18 cellular contexts compared by ENCODE assay signal in genomic region chr10:126315471-126316177, GRCh38.
DNase-seq lines count a peak whose midpoint lies in the region; ATAC-seq and TF ChIP-seq lines count a peak whose summit lies in the region.
"Had no signal": no experiment of that assay in that cellular context is flagged by ENCODE, and none has a peak within 500 bp of the region (broad histone marks: within the 10 kb centered on the region; RNA-seq: fewer than 3 reads in every experiment).

No MANE protein-coding gene starts in this region.

- peaks cover 6% of the 10 kb centered on the region for H3K36me3 Mint-ChIP-seq in nephron (ENCODE audit: low read depth)
- H3K36me3 Mint-ChIP-seq: activated naive CD4-positive, alpha-beta T cell treated with anti-CD3 and anti-CD28 coated beads, Interleukin-2, amount 50 U/mL, for 72 hours; natural killer cell had no signal

- no peak for TF ChIP-seq CTCF in nephron (IDR thresholded peaks at IDR 0.05; ENCODE audit: unreplicated experiment in 3 of 3)

- no peaks in the 10 kb centered on the region for H3K9me3 Mint-ChIP-seq in nephron
- H3K9me3 Mint-ChIP-seq: natural killer cell had no signal

- DNase-seq in AG08395 (ENCODE audit: low spot score) (peak; percentile 81), LHCN-M2 (ENCODE audit: low read depth) (peak; percentile 86), dedifferentiated amniotic fluid mesenchymal stem cell (ENCODE audit: extremely low spot score) (peak; percentile 81), T-helper 9 cell (no peak), NCI-H128 (lab: John Stamatoyannopoulos, UW; ENCODE audit: unreplicated experiment) (no peak)
- DNase-seq: activated CD4-positive, alpha-beta T cell treated with anti-CD3 and anti-CD28 coated beads for 48 hours; cerebellar nuclear complex; hypothalamus; left lung; natural killer cell; NCI-H187 treated with DMSO at 0.1 percent for 48 hours; NCI-H524 treated with DMSO at 0.1 percent for 48 hours; right cardiac atrium; stimulated activated CD4-positive, alpha-beta T cell treated with anti-CD3 and anti-CD28 coated beads, Interleukin-4, amount 100 ng/mL, for 4 hours had no signal

- no peak for ATAC-seq in HG03135 (IDR thresholded peaks at IDR 0.05; ENCODE audit: unreplicated experiment)
- no peak for ATAC-seq in HG03439 (IDR thresholded peaks at IDR 0.05; ENCODE audit: unreplicated experiment)
- ATAC-seq: activated naive CD4-positive, alpha-beta T cell treated with anti-CD3 and anti-CD28 coated beads, Interleukin-2, amount 50 U/mL, for 72 hours; left lung; natural killer cell; right cardiac atrium had no signal

- H3K4me3 Mint-ChIP-seq in nephron, result peak overlapping the region in 1 of 3 experiments; percentile 0
- H3K4me3 Mint-ChIP-seq: natural killer cell had no signal

- peak overlapping the region; percentile 65 to 88 (median 81) for H3K27ac Mint-ChIP-seq in nephron
- H3K27ac Mint-ChIP-seq: activated naive CD4-positive, alpha-beta T cell treated with anti-CD3 and anti-CD28 coated beads, Interleukin-2, amount 50 U/mL, for 72 hours; natural killer cell had no signal

- no peaks in the 10 kb centered on the region for H3K27me3 Mint-ChIP-seq in nephron (ENCODE audit: low read depth)

- H3K4me1 Mint-ChIP-seq in nephron, result peaks cover 31% of the 10 kb centered on the region
- H3K4me1 Mint-ChIP-seq: natural killer cell had no signal

Comparison
In these comparisons a context has a peak if more than half of its experiments do, and no peak if none do; other contexts are left out.
1. DNase-seq: peak in AG08395 (single experiment), LHCN-M2 (single experiment) and dedifferentiated amniotic fluid mesenchymal stem cell (single experiment); none in T-helper 9 cell (single experiment) and NCI-H128 (single experiment).